Comparison of ENCODE assay signal across 30 cellular contexts in genomic region chr6:7317538-7317937, GRCh38.
"Had no signal": no experiment of that assay in that cellular context is flagged by ENCODE, and none has a peak within 500 bp of the region (broad histone marks: within the 10 kb centered on the region; RNA-seq: fewer than 3 reads in every experiment).

No MANE protein-coding gene starts in this region.

- H3K36me3 Mint-ChIP-seq: naive thymus-derived CD4-positive, alpha-beta T cell; natural killer cell; stimulated activated memory B cell treated with anti-CD40 and anti-IgM and Interleukin-4, amounts not matched to agents 10 μg/mL and 1 μg/mL and 100 μg/mL, for 72 hours; type B pancreatic cell had no signal

- H3K27ac Mint-ChIP-seq: natural killer cell; nephron progenitor cell; progenitor cell of endocrine pancreas; stimulated activated memory B cell treated with anti-CD40 and anti-IgM and Interleukin-4, amounts not matched to agents 10 μg/mL and 1 μg/mL and 100 μg/mL, for 72 hours; stimulated activated naive CD8-positive, alpha-beta T cell treated with anti-CD3 and anti-CD28 coated beads, Interleukin-15, amount 100 ng/mL, for 72 hours; type B pancreatic cell had no signal

- H3K27ac ChIP-seq: neutrophil, pancreas, psoas muscle, sigmoid colon, suprapubic skin, testis, tibial artery, transverse colon, upper lobe of right lung, uterus had no signal

- ATAC-seq: naive thymus-derived CD4-positive, alpha-beta T cell; natural killer cell; pancreas; psoas muscle; right cardiac atrium; stimulated activated memory B cell treated with anti-CD40 and anti-IgM and Interleukin-4, amounts not matched to agents 10 μg/mL and 1 μg/mL and 100 μg/mL, for 72 hours; stimulated activated naive CD8-positive, alpha-beta T cell treated with anti-CD3 and anti-CD28 coated beads, Interleukin-15, amount 100 ng/mL, for 72 hours; stimulated activated naive CD8-positive, alpha-beta T cell treated with anti-CD3 and anti-CD28 coated beads, Interleukin-15, Interleukin-2, amounts not matched to agents 100 U/mL and 50 U/mL, for 24 hours; upper lobe of right lung had no signal

- H3K27me3 Mint-ChIP-seq: progenitor cell of endocrine pancreas; stimulated activated memory B cell treated with anti-CD40 and anti-IgM and Interleukin-4, amounts not matched to agents 10 μg/mL and 1 μg/mL and 100 μg/mL, for 72 hours; stimulated activated naive CD8-positive, alpha-beta T cell treated with anti-CD3 and anti-CD28 coated beads, Interleukin-15, amount 100 ng/mL, for 72 hours; type B pancreatic cell had no signal

- H3K27me3 ChIP-seq: neutrophil, pancreas, sigmoid colon, suprapubic skin, testis, tibial artery, transverse colon, upper lobe of right lung, uterus had no signal

- H3K9me3 ChIP-seq: neutrophil, pancreas, psoas muscle, sigmoid colon, suprapubic skin, testis, tibial artery, transverse colon, upper lobe of right lung, uterus had no signal

- DNase-seq: naive thymus-derived CD4-positive, alpha-beta T cell; natural killer cell; nephron progenitor cell; nucleus accumbens; posterior cingulate gyrus; psoas muscle; right cardiac atrium; sigmoid colon; small intestine; stimulated activated CD4-positive, alpha-beta T cell treated with anti-CD3 and anti-CD28 coated beads, Interleukin-15, amount 100 ng/mL, for 24 hours; stimulated activated CD4-positive, alpha-beta T cell treated with anti-CD3 and anti-CD28 coated beads, Interleukin-2, amount 100 ng/mL, for 24 hours; stimulated activated CD4-positive, alpha-beta T cell treated with anti-CD3 and anti-CD28 coated beads, Interleukin-2, amount 100 ng/mL, for 48 hours; stimulated activated CD4-positive, alpha-beta T cell treated with anti-CD3 and anti-CD28 coated beads, Interleukin-4, amount 100 ng/mL, for 24 hours; stimulated activated CD8-positive, alpha-beta memory T cell treated with anti-CD3 and anti-CD28 coated beads, Interleukin-4, amount 100 ng/mL, for 48 hours; stimulated activated naive CD4-positive, alpha-beta T cell; stimulated activated naive CD8-positive, alpha-beta T cell treated with anti-CD3 and anti-CD28 coated beads, Interleukin-15, amount 100 ng/mL, for 72 hours; stimulated activated naive CD8-positive, alpha-beta T cell treated with anti-CD3 and anti-CD28 coated beads, Interleukin-15, Interleukin-2, amounts not matched to agents 100 U/mL and 50 U/mL, for 24 hours; substantia nigra; testis; tibial artery; transverse colon; upper lobe of right lung; uterus had no signal

- H3K4me1 Mint-ChIP-seq: neural crest cell; stimulated activated memory B cell treated with anti-CD40 and anti-IgM and Interleukin-4, amounts not matched to agents 10 μg/mL and 1 μg/mL and 100 μg/mL, for 72 hours had no signal

- H3K36me3 ChIP-seq: neutrophil, pancreas, sigmoid colon, suprapubic skin, tibial artery, transverse colon, upper lobe of right lung, uterus had no signal

- H3K4me3 Mint-ChIP-seq: natural killer cell; nephron progenitor cell; neural crest cell; stimulated activated memory B cell treated with anti-CD40 and anti-IgM and Interleukin-4, amounts not matched to agents 10 μg/mL and 1 μg/mL and 100 μg/mL, for 72 hours; stimulated activated naive CD8-positive, alpha-beta T cell treated with anti-CD3 and anti-CD28 coated beads, Interleukin-15, amount 100 ng/mL, for 72 hours; type B pancreatic cell had no signal

- FAIRE-seq: pancreas, small intestine had no signal

- H3K4me1 ChIP-seq: psoas muscle, testis, upper lobe of right lung, uterus had no signal

- H3K9me3 Mint-ChIP-seq: naive thymus-derived CD4-positive, alpha-beta T cell; natural killer cell; nephron progenitor cell; neural crest cell; stimulated activated memory B cell treated with anti-CD40 and anti-IgM and Interleukin-4, amounts not matched to agents 10 μg/mL and 1 μg/mL and 100 μg/mL, for 72 hours; stimulated activated naive CD8-positive, alpha-beta T cell treated with anti-CD3 and anti-CD28 coated beads, Interleukin-15, amount 100 ng/mL, for 72 hours; type B pancreatic cell had no signal

- H3K4me3 ChIP-seq: pancreas, psoas muscle, sigmoid colon, suprapubic skin, tibial artery, transverse colon, upper lobe of right lung, uterus had no signal
